Comparison of ENCODE assay signal across 25 cellular contexts in the genomic region with DNA sequence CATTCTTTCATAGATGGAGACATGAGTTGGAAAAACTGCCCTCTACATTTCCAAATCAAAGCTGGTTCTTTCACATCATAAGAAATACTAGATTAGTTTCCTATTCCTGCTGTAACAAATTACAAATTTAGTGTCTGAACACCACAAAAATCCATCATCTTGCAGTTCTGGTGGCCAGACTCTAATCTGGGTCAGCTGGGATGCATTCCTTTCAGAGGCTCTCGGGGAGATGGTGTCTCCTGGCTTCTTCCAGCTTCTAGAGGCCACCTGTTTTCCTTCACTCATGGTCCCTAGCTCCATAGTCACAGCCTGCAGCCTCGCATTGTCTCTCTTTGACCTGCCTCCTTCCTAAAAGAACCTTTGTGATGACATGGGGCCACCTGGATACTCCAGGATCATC.
"Had no signal": no experiment of that assay in that cellular context is flagged by ENCODE, and none has a peak within 500 bp of the region (broad histone marks: within the 10 kb centered on the region; RNA-seq: fewer than 3 reads in every experiment).

No MANE protein-coding gene starts in this region.

- H3K9me3 ChIP-seq: esophagus squamous epithelium, heart right ventricle, lower lobe of right lung, mucosa of descending colon, tibial artery had no signal

- ATAC-seq: left colon; lower lobe of right lung; mucosa of descending colon; naive thymus-derived CD4-positive, alpha-beta T cell; sciatic nerve; SK-N-SH treated with all-trans-retinoic acid at 6 μM for 48 hours had no signal

- H3K27me3 Mint-ChIP-seq: activated T-cell treated with anti-CD3 and anti-CD28 coated beads, Interleukin-2, amount 50 U/mL, for 24 hours; brain; naive thymus-derived CD4-positive, alpha-beta T cell had no signal

- H3K36me3 ChIP-seq: esophagus squamous epithelium, heart right ventricle, lower lobe of right lung, neural progenitor cell, tibial artery had no signal

- DNase-seq: activated CD4-positive, alpha-beta T cell treated with anti-CD3 and anti-CD28 coated beads for 1 hour; activated CD4-positive, alpha-beta T cell treated with anti-CD3 and anti-CD28 coated beads, Interleukin-2, amount 50 U/mL, for 1 hour; activated CD8-positive, alpha-beta memory T cell treated with anti-CD3 and anti-CD28 coated beads for 24 hours; activated CD8-positive, alpha-beta memory T cell treated with anti-CD3 and anti-CD28 coated beads, Interleukin-2, amount 50 U/mL, for 4 hours; activated naive CD4-positive, alpha-beta T cell treated with anti-CD3 and anti-CD28 coated beads, Interleukin-2, amount 50 U/mL, for 16 hours; activated T-cell treated with anti-CD3 and anti-CD28 coated beads, Interleukin-2, amount 50 U/mL, for 24 hours; aorta; caudate nucleus; esophagus squamous epithelium; heart right ventricle; islet precursor cell; left colon; lower lobe of right lung; mesendoderm; mucosa of descending colon; naive thymus-derived CD4-positive, alpha-beta T cell; posterior cingulate gyrus; stimulated activated CD4-positive, alpha-beta T cell treated with anti-CD3 and anti-CD28 coated beads, Interleukin-2, amount 100 ng/mL, for 48 hours; stimulated activated naive CD4-positive, alpha-beta T cell; tibial artery had no signal

- H3K36me3 Mint-ChIP-seq: neural progenitor cell had no signal

- H3K4me1 Mint-ChIP-seq: neural progenitor cell had no signal

- H3K4me1 ChIP-seq: lower lobe of right lung, neural progenitor cell had no signal

- H3K9ac ChIP-seq: neural progenitor cell had no signal

- H3K27ac Mint-ChIP-seq: activated T-cell treated with anti-CD3 and anti-CD28 coated beads, Interleukin-2, amount 50 U/mL, for 24 hours; neural progenitor cell had no signal

- FAIRE-seq: TTC549 had no signal

- H3K4me3 ChIP-seq: esophagus squamous epithelium, heart right ventricle, lower lobe of right lung, mucosa of descending colon, neural progenitor cell, tibial artery had no signal

- H3K27ac ChIP-seq: esophagus squamous epithelium, lower lobe of right lung, neural progenitor cell, tibial artery had no signal

- H3K9me3 Mint-ChIP-seq: activated T-cell treated with anti-CD3 and anti-CD28 coated beads, Interleukin-2, amount 50 U/mL, for 24 hours; naive thymus-derived CD4-positive, alpha-beta T cell; neural progenitor cell had no signal

- H3K4me3 Mint-ChIP-seq: activated T-cell treated with anti-CD3 and anti-CD28 coated beads, Interleukin-2, amount 50 U/mL, for 24 hours; brain; neural progenitor cell had no signal
